ENCODE assay signal across 7 cellular contexts in genomic region chr7:142641252-142641651, GRCh38.
DNase-seq lines count a peak whose midpoint lies in the region; ATAC-seq, FAIRE-seq and TF ChIP-seq lines count a peak whose summit lies in the region.
"Not testable (repeated sequence)": the region's sequence is repeated elsewhere in the genome, so short reads cannot be mapped to it uniquely, and the experiment has no call there.

No MANE protein-coding gene starts in this region.

- peaks cover 42% of the 10 kb centered on the region for H3K4me1 Mint-ChIP-seq in CD4-positive, alpha-beta T cell (ENCODE audit: low read depth)
- H3K4me1 Mint-ChIP-seq in T-helper 17 cell: not testable (repeated sequence)
- peaks cover 17% of the 10 kb centered on the region for H3K4me1 Mint-ChIP-seq in activated T-cell treated with anti-CD3 and anti-CD28 coated beads, Interleukin-2, amount 50 U/mL, for 24 hours (ENCODE audit: low read depth)
- peaks cover 29% of the 10 kb centered on the region for H3K4me1 Mint-ChIP-seq in activated naive CD4-positive, alpha-beta T cell treated with anti-CD3 and anti-CD28 coated beads, Interleukin-2, amount 50 U/mL, for 24 hours
- peaks cover 5 to 39% (median 20%) of the 10 kb centered on the region in 7 donors for H3K4me1 Mint-ChIP-seq in naive thymus-derived CD4-positive, alpha-beta T cell

- H3K27ac ChIP-seq in CD4-positive, alpha-beta T cell (ENCODE audit: low read depth, low read length); naive thymus-derived CD4-positive, alpha-beta T cell (ENCODE audit: low read depth, low read length): not testable (repeated sequence)

- not testable (repeated sequence) for TF ChIP-seq CTCF in CD4-positive, alpha-beta T cell (IDR thresholded peaks at IDR 0.05)

- peak; percentile 54 for FAIRE-seq in GM19239 (lab: Jason Lieb, UNC)

- H3K27me3 ChIP-seq in CD4-positive, alpha-beta T cell (ENCODE audit: control insufficient read depth, insufficient read depth, low read length); naive thymus-derived CD4-positive, alpha-beta T cell (ENCODE audit: control insufficient read depth in 2 of 2, insufficient read depth in 2 of 2, low read length in 2 of 2): not testable (repeated sequence)

- H3K9me3 Mint-ChIP-seq in CD4-positive, alpha-beta T cell; activated T-cell treated with anti-CD3 and anti-CD28 coated beads, Interleukin-2, amount 50 U/mL, for 24 hours; activated naive CD4-positive, alpha-beta T cell treated with anti-CD3 and anti-CD28 coated beads, Interleukin-2, amount 50 U/mL, for 24 hours; naive thymus-derived CD4-positive, alpha-beta T cell: not testable (repeated sequence)

- H3K27me3 Mint-ChIP-seq in CD4-positive, alpha-beta T cell: peaks cover 23% of the 10 kb centered on the region
- H3K27me3 Mint-ChIP-seq in T-helper 17 cell; activated T-cell treated with anti-CD3 and anti-CD28 coated beads, Interleukin-2, amount 50 U/mL, for 24 hours; activated naive CD4-positive, alpha-beta T cell treated with anti-CD3 and anti-CD28 coated beads, Interleukin-2, amount 50 U/mL, for 24 hours: not testable (repeated sequence)
- peaks cover 0 to 28% (median 5%) of the 10 kb centered on the region in 5 donors for H3K27me3 Mint-ChIP-seq in naive thymus-derived CD4-positive, alpha-beta T cell

- not testable (repeated sequence) for H3K4me3 ChIP-seq in naive thymus-derived CD4-positive, alpha-beta T cell (ENCODE audit: low read length)

- not testable (repeated sequence) for H3K36me3 ChIP-seq in naive thymus-derived CD4-positive, alpha-beta T cell (ENCODE audit: control insufficient read depth in 2 of 3, insufficient read depth in 3 of 3, low read length in 3 of 3)

- H3K4me3 Mint-ChIP-seq in CD4-positive, alpha-beta T cell; activated T-cell treated with anti-CD3 and anti-CD28 coated beads, Interleukin-2, amount 50 U/mL, for 24 hours; activated naive CD4-positive, alpha-beta T cell treated with anti-CD3 and anti-CD28 coated beads, Interleukin-2, amount 50 U/mL, for 24 hours: not testable (repeated sequence)
- peak overlapping the region; percentile 36 for H3K4me3 Mint-ChIP-seq in T-helper 17 cell
- peak overlapping the region in 2 of 10 donors; percentile 29 to 37 for H3K4me3 Mint-ChIP-seq in naive thymus-derived CD4-positive, alpha-beta T cell

- H3K4me1 ChIP-seq in naive thymus-derived CD4-positive, alpha-beta T cell (ENCODE audit: control insufficient read depth in 2 of 2, insufficient read depth in 2 of 2, low read length in 2 of 2): not testable (repeated sequence)

- POLR2A ChIA-PET in CD4-positive, alpha-beta T cell (lab: Charles Lee): interaction anchor here (0.6 to 1.1 kb wide), 3 partner anchors 80 to 215 kb away, joined by 3 to 4 read pairs (median 3); no protein-coding TSS in a partner anchor
- POLR2A ChIA-PET in naive thymus-derived CD4-positive, alpha-beta T cell (lab: Charles Lee): not testable (repeated sequence)

- peak overlapping the region; percentile 84 for H3K27ac Mint-ChIP-seq in CD4-positive, alpha-beta T cell
- peak overlapping the region; percentile 73 for H3K27ac Mint-ChIP-seq in T-helper 17 cell
- peak overlapping the region; percentile 40 for H3K27ac Mint-ChIP-seq in activated T-cell treated with anti-CD3 and anti-CD28 coated beads, Interleukin-2, amount 50 U/mL, for 24 hours
- H3K27ac Mint-ChIP-seq in activated naive CD4-positive, alpha-beta T cell treated with anti-CD3 and anti-CD28 coated beads, Interleukin-2, amount 50 U/mL, for 24 hours: peak overlapping the region; percentile 55
- H3K27ac Mint-ChIP-seq in naive thymus-derived CD4-positive, alpha-beta T cell: peak overlapping the region in 7 of 9 donors; percentile 43 to 80 (median 57)

- H3K9me3 ChIP-seq in CD4-positive, alpha-beta T cell (ENCODE audit: control insufficient read depth, low read length); T-helper 17 cell (ENCODE audit: control insufficient read depth, low read length, poor library complexity, severe bottlenecking); naive thymus-derived CD4-positive, alpha-beta T cell (ENCODE audit: control insufficient read depth in 2 of 3, low read length in 3 of 3): not testable (repeated sequence)

- H3K36me3 Mint-ChIP-seq in CD4-positive, alpha-beta T cell (ENCODE audit: low read depth); T-helper 17 cell (ENCODE audit: low read depth); activated T-cell treated with anti-CD3 and anti-CD28 coated beads, Interleukin-2, amount 50 U/mL, for 24 hours (ENCODE audit: low read depth); activated naive CD4-positive, alpha-beta T cell treated with anti-CD3 and anti-CD28 coated beads, Interleukin-2, amount 50 U/mL, for 24 hours; naive thymus-derived CD4-positive, alpha-beta T cell: not testable (repeated sequence)

- not testable (repeated sequence) for ATAC-seq in CD4-positive, alpha-beta T cell (ENCODE audit: poor library complexity); T-helper 17 cell; naive thymus-derived CD4-positive, alpha-beta T cell
- peak; percentile 47 for ATAC-seq in HG03442 (IDR thresholded peaks at IDR 0.05; ENCODE audit: unreplicated experiment)

- DNase-seq in CD4-positive, alpha-beta T cell; GM19239 (ENCODE audit: insufficient read length, low spot score); T-helper 17 cell; activated T-cell treated with anti-CD3 and anti-CD28 coated beads, Interleukin-2, amount 50 U/mL, for 24 hours; naive thymus-derived CD4-positive, alpha-beta T cell: not testable (repeated sequence)

- intact Hi-C loops in CD4-positive, alpha-beta T cell (cut with DNase I, micrococcal nuclease); naive thymus-derived CD4-positive, alpha-beta T cell (cut with micrococcal nuclease): not testable (repeated sequence)

- CTCF ChIA-PET in CD4-positive, alpha-beta T cell (lab: Charles Lee): not testable (repeated sequence)
- CTCF ChIA-PET in naive thymus-derived CD4-positive, alpha-beta T cell (lab: Charles Lee): interaction anchor here (0.7 kb wide), 1 partner anchor 142 kb away, joined by 3 read pairs; no protein-coding TSS in a partner anchor
